ENCODE assay signal across 8 cellular contexts in the genomic region with DNA sequence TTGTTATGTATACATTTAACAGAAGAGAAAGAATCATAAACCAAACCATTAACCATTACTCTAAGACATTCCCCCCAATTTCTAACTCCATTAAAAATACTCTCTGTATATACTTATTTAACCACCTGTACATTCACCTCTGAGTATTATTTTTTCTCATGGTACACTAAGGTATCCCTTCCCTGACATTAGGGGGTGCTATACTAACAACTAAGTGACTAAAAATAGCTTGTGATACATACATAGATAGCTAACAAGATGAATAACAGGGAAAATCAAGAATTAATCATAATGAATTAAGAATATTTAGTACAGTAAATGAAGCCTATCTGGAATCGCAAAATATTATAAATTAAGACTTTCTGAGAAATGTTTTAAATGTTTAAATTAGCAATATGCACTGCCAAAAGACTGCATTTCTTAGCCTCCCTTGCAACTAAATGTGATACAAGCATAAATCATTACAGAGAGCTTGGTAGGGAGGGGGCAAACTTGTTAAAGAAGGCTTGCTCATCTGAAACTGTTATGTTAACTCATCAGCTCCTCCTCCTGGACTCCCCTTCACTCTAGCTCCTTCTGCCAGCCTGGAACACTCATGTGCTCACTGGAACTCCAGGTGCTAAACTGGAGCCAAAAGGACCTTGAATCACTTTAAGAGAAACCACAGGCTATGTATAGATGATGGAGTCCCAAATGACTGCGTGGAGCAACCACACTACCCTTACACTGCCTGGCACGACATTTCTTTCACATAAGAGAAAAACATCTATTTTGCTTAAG. TPM values are rescaled to one million over a fixed set of nuclear protein-coding genes. Genes with fewer than 3 reads are reported as not detected.
DNase-seq lines count a peak whose midpoint lies in the region; ATAC-seq, FAIRE-seq and TF ChIP-seq lines count a peak whose summit lies in the region.

No MANE protein-coding gene starts in this region.

- H3K36me3 ChIP-seq in Caco-2 (ENCODE audit: control insufficient read depth, insufficient read depth, low read length) (peaks cover 2% of the 10 kb centered on the region), NT2/D1 (ENCODE audit: insufficient read depth, insufficient read length, low read length) (peaks cover 46% of the 10 kb centered on the region), small intestine (ENCODE audit: control insufficient read depth in 2 of 2, insufficient read depth in 2 of 2, low read length in 2 of 2) (peaks cover 9 to 20% of the 10 kb centered on the region in 2 donors)

- TF ChIP-seq CTCF in Caco-2 (IDR thresholded peaks at IDR 0.05; ENCODE audit: insufficient read depth in 1 of 2, low read depth in 1 of 2, low read length in 1 of 2, severe bottlenecking in 1 of 2, unreplicated experiment in 1 of 2) (peak; percentile 63 to 66), epithelial cell of proximal tubule (conservative IDR thresholded peaks at IDR 0.05; ENCODE audit: low read depth, low read length) (peak; percentile 59)

- H3K4me3 Mint-ChIP-seq in Caco-2 (ENCODE audit: unreplicated experiment): no peak overlapping the region

- H3K4me1 ChIP-seq in Caco-2 (peaks cover 5% of the 10 kb centered on the region; the same call in 1 of the 2 replicates), NT2/D1 (ENCODE audit: insufficient read depth, insufficient read length) (no peaks in the 10 kb centered on the region), small intestine (ENCODE audit: control insufficient read depth in 2 of 2, insufficient read depth in 1 of 2, low read depth in 1 of 2, low read length in 1 of 2) (no peaks in the 10 kb centered on the region)

- H3K4me1 Mint-ChIP-seq in Caco-2 (ENCODE audit: low read depth, unreplicated experiment): peaks cover 6% of the 10 kb centered on the region

- H3K9ac ChIP-seq in NT2/D1 (ENCODE audit: insufficient read length, low read depth): no peak overlapping the region

- CTCF ChIA-PET in Caco-2 (lab: Charles Lee): interaction anchor here (0.6 to 1.6 kb wide), 7 partner anchors 15 to 157 kb away, joined by 3 to 9 read pairs (median 6); partner anchors contain the start of genes C2CD5 and ETNK1

- no peaks in the 10 kb centered on the region for H3K27me3 Mint-ChIP-seq in Caco-2 (ENCODE audit: insufficient read depth, unreplicated experiment)

- H3K9me3 ChIP-seq in Caco-2 (peaks cover 8% of the 10 kb centered on the region), NT2/D1 (ENCODE audit: insufficient read depth, low read length) (no peaks in the 10 kb centered on the region), small intestine (ENCODE audit: control insufficient read depth, low read depth) (no peaks in the 10 kb centered on the region)

- peaks cover 24% of the 10 kb centered on the region for H3K36me3 Mint-ChIP-seq in Caco-2 (ENCODE audit: insufficient read depth, unreplicated experiment)

- no peak overlapping the region for H3K27ac Mint-ChIP-seq in Caco-2 (ENCODE audit: unreplicated experiment)

- H3K27me3 ChIP-seq in Caco-2 (replicated peaks; ENCODE audit: control insufficient read depth, insufficient read depth, low read length) (no peaks in the 10 kb centered on the region), NT2/D1 (ENCODE audit: insufficient read depth, insufficient read length) (no peaks in the 10 kb centered on the region), small intestine (ENCODE audit: control insufficient read depth in 2 of 2, insufficient read depth in 2 of 2, low read length in 2 of 2) (no peaks in the 10 kb centered on the region)

- no peaks in the 10 kb centered on the region for H3K9me3 Mint-ChIP-seq in Caco-2 (ENCODE audit: unreplicated experiment)

- DNase-seq in Caco-2 (peak in 1 of 2 experiments; percentile 32), NT2/D1 (ENCODE audit: low read depth, low spot score) (peak; percentile 18), epithelial cell of proximal tubule (ENCODE audit: low read depth) (no peak), small intestine (peak; percentile 62)
- DNase-seq in activated CD4-positive, alpha-beta T cell treated with anti-CD3 and anti-CD28 coated beads for 48 hours: no peak
- DNase-seq in activated naive CD4-positive, alpha-beta T cell treated with Interleukin-2 at 50 U/mL for 16 hours: no peak

- BruUV-seq in Caco-2 (replicated peaks; lab: Mats Ljungman, UMichigan): no TSS peak

- POLR2A ChIA-PET in Caco-2 (lab: Charles Lee): interaction anchor here (1.0 to 1.3 kb wide), 2 partner anchors 15 to 95 kb away, joined by 3 to 11 read pairs; partner anchors contain the start of genes C2CD5 and ETNK1

- H3K4me3 ChIP-seq in Caco-2 (ENCODE audit: low read depth, low read length): no peak overlapping the region
- no peak overlapping the region for H3K4me3 ChIP-seq in NT2/D1 (ENCODE audit: insufficient read length, low read depth)
- H3K4me3 ChIP-seq in epithelial cell of proximal tubule (ENCODE audit: low read depth, low read length): no peak overlapping the region
- H3K4me3 ChIP-seq in small intestine (ENCODE audit: low read depth in 1 of 2, low read length in 2 of 2): no peak overlapping the region

- 83 to 91% (median 90%) methylated on average over 3 of the region's 3 CpGs for WGBS in small intestine, 3 donors

- FAIRE-seq in small intestine (lab: Jason Lieb, UNC): peak; percentile 96

- intact Hi-C loops in Caco-2 (cut with micrococcal nuclease; ENCODE audit: unreplicated experiment): loop anchor here (1.0 to 2.0 kb wide), 4 partner anchors 15 to 141 kb away; partner anchors contain the start of gene C2CD5

- no peak overlapping the region for H3K27ac ChIP-seq in small intestine (ENCODE audit: low read depth in 1 of 2, low read length in 1 of 2)

- ATAC-seq in GM18858 (IDR thresholded peaks at IDR 0.05; ENCODE audit: unreplicated experiment): peak; percentile 82
- peak; percentile 68 for ATAC-seq in HG03108 (IDR thresholded peaks at IDR 0.05; ENCODE audit: unreplicated experiment)

RNA-seq across cellular contexts. Expression of gene C2CD5, which starts 14.9 kb away (rescaled TPM):
- total RNA-seq in Caco-2 (2022) (44.6 and 51.5 TPM in 2 replicates), epithelial cell of proximal tubule (14.5 and 15.6 TPM in 2 replicates)
- 10 to 100 TPM; 15.4 to 27.1 (median 19.7) TPM for polyA plus RNA-seq in small intestine

Comparison
In these comparisons a context has a peak if more than half of its experiments do, and no peak if none do; other contexts are left out.
1. DNase-seq: peak in NT2/D1 (single experiment) and small intestine (single experiment); none in epithelial cell of proximal tubule (single experiment), activated CD4-positive, alpha-beta T cell treated with anti-CD3 and anti-CD28 coated beads for 48 hours (single experiment) and activated naive CD4-positive, alpha-beta T cell treated with Interleukin-2 at 50 U/mL for 16 hours (single experiment).